ENCODE assay signal across 28 cellular contexts in genomic region chr1:166116026-166116425, GRCh38. TPM values are rescaled to one million over a fixed set of nuclear protein-coding genes. Genes with fewer than 3 reads are reported as not detected.
"Had no signal": no experiment of that assay in that cellular context is flagged by ENCODE, and none has a peak within 500 bp of the region (broad histone marks: within the 10 kb centered on the region; RNA-seq: fewer than 3 reads in every experiment).

No MANE protein-coding gene starts in this region.

- H3K4me3 Mint-ChIP-seq: dendritic cell treated with granulocyte-macrophage colony-stimulating factor and Interleukin-4, amounts not matched to agents 40 ng/mL and 50 ng/mL, for 4 days; effector memory CD8-positive, alpha-beta T cell; endodermal cell had no signal

- DNase-seq: colonic mucosa; cortex of kidney; dermis blood vessel endothelial cell; dorsolateral prefrontal cortex; effector CD4-positive, alpha-beta T cell; effector CD8-positive, alpha-beta T cell; effector memory CD4-positive, alpha-beta T cell; effector memory CD8-positive, alpha-beta T cell; endodermal cell; erythroblast; esophagus squamous epithelium; foreskin fibroblast; foreskin keratinocyte; foreskin melanocyte; gastrocnemius medialis; glutamatergic neuron; head of caudate nucleus; heart left ventricle; heart right ventricle had no signal

- H3K4me3 ChIP-seq: colonic mucosa, coronary artery, dorsolateral prefrontal cortex, esophagus squamous epithelium, gastrocnemius medialis, gastroesophageal sphincter, heart left ventricle, heart right ventricle had no signal

- H3K36me3 ChIP-seq: colonic mucosa, esophagus squamous epithelium, gastrocnemius medialis, gastroesophageal sphincter, heart left ventricle, heart right ventricle had no signal

- ATAC-seq: effector memory CD8-positive, alpha-beta T cell; esophagus mucosa; foreskin keratinocyte; gastrocnemius medialis; gastroesophageal sphincter; heart left ventricle; heart right ventricle had no signal

- H3K27ac Mint-ChIP-seq: dendritic cell treated with granulocyte-macrophage colony-stimulating factor and Interleukin-4, amounts not matched to agents 40 ng/mL and 50 ng/mL, for 4 days; effector memory CD8-positive, alpha-beta T cell; endodermal cell had no signal

- H3K9me3 ChIP-seq: colonic mucosa, esophagus squamous epithelium, gastrocnemius medialis, gastroesophageal sphincter, heart left ventricle, heart right ventricle had no signal

- H3K27me3 Mint-ChIP-seq: dendritic cell treated with granulocyte-macrophage colony-stimulating factor and Interleukin-4, amounts not matched to agents 40 ng/mL and 50 ng/mL, for 4 days had no signal

- H3K4me1 ChIP-seq: colonic mucosa, esophagus squamous epithelium, foreskin keratinocyte, gastrocnemius medialis, gastroesophageal sphincter, heart left ventricle, heart right ventricle had no signal

- H3K4me1 Mint-ChIP-seq: endodermal cell had no signal

- H3K27ac ChIP-seq: colonic mucosa, coronary artery, epithelial cell of prostate, esophagus squamous epithelium, foreskin keratinocyte, gastrocnemius medialis, gastroesophageal sphincter, heart left ventricle, heart right ventricle had no signal

- H3K9me3 Mint-ChIP-seq: dendritic cell treated with granulocyte-macrophage colony-stimulating factor and Interleukin-4, amounts not matched to agents 40 ng/mL and 50 ng/mL, for 4 days; effector memory CD8-positive, alpha-beta T cell; endodermal cell had no signal

- H3K27me3 ChIP-seq: colonic mucosa, dorsolateral prefrontal cortex, esophagus squamous epithelium, foreskin keratinocyte, gastrocnemius medialis, gastroesophageal sphincter, heart left ventricle, heart right ventricle had no signal

RNA-seq across cellular contexts. Expression of gene FAM78B, which starts 50.8 kb away (rescaled TPM):
- total RNA-seq: endothelial cell of umbilical vein, epithelial cell of proximal tubule, fibroblast of villous mesenchyme, glomerular endothelial cell had no signal
